ENCODE assay signal across 16 cellular contexts in genomic region chr4:189022441-189023035, GRCh38.
DNase-seq lines count a peak whose midpoint lies in the region; ATAC-seq and TF ChIP-seq lines count a peak whose summit lies in the region.
"Had no signal": no experiment of that assay in that cellular context is flagged by ENCODE, and none has a peak within 500 bp of the region (broad histone marks: within the 10 kb centered on the region; RNA-seq: fewer than 3 reads in every experiment).

No MANE protein-coding gene starts in this region.

- H3K4me1 Mint-ChIP-seq in activated naive CD4-positive, alpha-beta T cell treated with anti-CD3 and anti-CD28 coated beads, Interleukin-2, amount 10 ng/mL, durations not matched to agents 7 days and 5 days: no peaks in the 10 kb centered on the region
- H3K4me1 Mint-ChIP-seq: endodermal cell, naive B cell had no signal

- CTCF ChIA-PET in activated naive CD4-positive, alpha-beta T cell treated with anti-CD3 and anti-CD28 coated beads, Interleukin-2, amount 10 ng/mL, durations not matched to agents 7 days and 5 days (lab: Charles Lee): no interaction called here

- H3K36me3 Mint-ChIP-seq in activated naive CD4-positive, alpha-beta T cell treated with anti-CD3 and anti-CD28 coated beads, Interleukin-2, amount 10 ng/mL, durations not matched to agents 7 days and 5 days: no peaks in the 10 kb centered on the region
- H3K36me3 Mint-ChIP-seq: naive B cell had no signal

- H3K4me3 ChIP-seq in WI38 (ENCODE audit: low read depth, low read length): 0 out of 2 replicates have a peak overlapping the region, but pooled peaks have one; percentile 8
- H3K4me3 ChIP-seq: heart left ventricle had no signal

- DNase-seq in H4 (ENCODE audit: low spot score): peak; percentile 55
- DNase-seq in iris pigment epithelial cell (ENCODE audit: low read depth): peak; percentile 5
- no peak for DNase-seq in effector CD4-positive, alpha-beta T cell
- no peak for DNase-seq in activated CD8-positive, alpha-beta memory T cell treated with anti-CD3 and anti-CD28 coated beads, Interleukin-2, amount 50 U/mL, for 4 hours
- no peak for DNase-seq in activated naive CD4-positive, alpha-beta T cell treated with anti-CD3 and anti-CD28 coated beads, Interleukin-2, amount 10 ng/mL, durations not matched to agents 7 days and 5 days
- DNase-seq: activated naive CD4-positive, alpha-beta T cell treated with Interleukin-2 at 50 U/mL for 16 hours; central memory CD4-positive, alpha-beta T cell; heart left ventricle; naive B cell; NCI-H1417; stimulated activated CD4-positive, alpha-beta T cell treated with anti-CD3 and anti-CD28 coated beads, Interleukin-2, amount 100 ng/mL, for 24 hours had no signal

- H3K27ac Mint-ChIP-seq in activated naive CD4-positive, alpha-beta T cell treated with anti-CD3 and anti-CD28 coated beads, Interleukin-2, amount 10 ng/mL, durations not matched to agents 7 days and 5 days: no peak overlapping the region
- H3K27ac Mint-ChIP-seq: naive B cell had no signal

- H3K27me3 Mint-ChIP-seq in activated naive CD4-positive, alpha-beta T cell treated with anti-CD3 and anti-CD28 coated beads, Interleukin-2, amount 10 ng/mL, durations not matched to agents 7 days and 5 days: no peaks in the 10 kb centered on the region
- H3K27me3 Mint-ChIP-seq: naive B cell had no signal

- peaks cover 19% of the 10 kb centered on the region for H3K9me3 Mint-ChIP-seq in activated naive CD4-positive, alpha-beta T cell treated with anti-CD3 and anti-CD28 coated beads, Interleukin-2, amount 10 ng/mL, durations not matched to agents 7 days and 5 days
- H3K9me3 Mint-ChIP-seq: endodermal cell had no signal

- no peak for TF ChIP-seq CTCF in WI38 (IDR thresholded peaks at IDR 0.05; ENCODE audit: low read depth, low read length)

- no peak for ATAC-seq in GM18858 (IDR thresholded peaks at IDR 0.05; ENCODE audit: unreplicated experiment)
- ATAC-seq: left lobe of liver, SK-N-SH treated with all-trans-retinoic acid at 6 μM for 48 hours had no signal

- no peak overlapping the region for H3K4me3 Mint-ChIP-seq in activated naive CD4-positive, alpha-beta T cell treated with anti-CD3 and anti-CD28 coated beads, Interleukin-2, amount 10 ng/mL, durations not matched to agents 7 days and 5 days
- H3K4me3 Mint-ChIP-seq: endodermal cell, naive B cell had no signal

Comparison
In these comparisons a context has a peak if more than half of its experiments do, and no peak if none do; other contexts are left out.
1. DNase-seq: peak in H4 (single experiment) and iris pigment epithelial cell (single experiment); none in effector CD4-positive, alpha-beta T cell (single experiment), activated CD8-positive, alpha-beta memory T cell treated with anti-CD3 and anti-CD28 coated beads, Interleukin-2, amount 50 U/mL, for 4 hours (single experiment) and activated naive CD4-positive, alpha-beta T cell treated with anti-CD3 and anti-CD28 coated beads, Interleukin-2, amount 10 ng/mL, durations not matched to agents 7 days and 5 days (single experiment).